Comparison of ENCODE assay signal across 13 cellular contexts in genomic region chr1:11458811-11459275, GRCh38.
DNase-seq lines count a peak whose midpoint lies in the region; ATAC-seq lines count a peak whose summit lies in the region.
"Had no signal": no experiment of that assay in that cellular context is flagged by ENCODE, and none has a peak within 500 bp of the region (broad histone marks: within the 10 kb centered on the region; RNA-seq: fewer than 3 reads in every experiment).

No MANE protein-coding gene starts in this region.

- DNase-seq in DMS53 (lab: John Stamatoyannopoulos, UW) = peak; percentile 13
- no peak for DNase-seq in DMS53 treated with DMSO at 0.1 percent for 48 hours (lab: John Stamatoyannopoulos, UW; ENCODE audit: unreplicated experiment)
- DNase-seq in astrocyte of the hippocampus (ENCODE audit: low read depth, low spot score) = peak; percentile 33
- peak in 49 of 51 donors; percentile 24 to 92 (median 72) for DNase-seq in hypothalamus (lab: John Stamatoyannopoulos, UW)
- DNase-seq in retina = peak; percentile 77
- no peak for DNase-seq in SW 1271 (lab: John Stamatoyannopoulos, UW)
- DNase-seq: activated CD4-positive, alpha-beta T cell treated with anti-CD3 and anti-CD28 coated beads, Interleukin-2, amount 50 U/mL, for 1 hour; CD4-positive, alpha-beta T cell; islet precursor cell; NCI-H2227 treated with DMSO at 0.1 percent for 48 hours had no signal

- ATAC-seq in GM18498 (IDR thresholded peaks at IDR 0.05; ENCODE audit: unreplicated experiment) = no peak
- no peak for ATAC-seq in GM18511 (IDR thresholded peaks at IDR 0.05; ENCODE audit: unreplicated experiment)
- ATAC-seq: Panc1 had no signal

Comparison
In these comparisons a context has a peak if more than half of its experiments do, and no peak if none do; other contexts are left out.
1. DNase-seq: peak in DMS53 (single experiment), astrocyte of the hippocampus (single experiment), hypothalamus (49 of 51) and retina (single experiment); none in DMS53 treated with DMSO at 0.1 percent for 48 hours (single experiment) and SW 1271 (0 of 2).